In the genomic region with DNA sequence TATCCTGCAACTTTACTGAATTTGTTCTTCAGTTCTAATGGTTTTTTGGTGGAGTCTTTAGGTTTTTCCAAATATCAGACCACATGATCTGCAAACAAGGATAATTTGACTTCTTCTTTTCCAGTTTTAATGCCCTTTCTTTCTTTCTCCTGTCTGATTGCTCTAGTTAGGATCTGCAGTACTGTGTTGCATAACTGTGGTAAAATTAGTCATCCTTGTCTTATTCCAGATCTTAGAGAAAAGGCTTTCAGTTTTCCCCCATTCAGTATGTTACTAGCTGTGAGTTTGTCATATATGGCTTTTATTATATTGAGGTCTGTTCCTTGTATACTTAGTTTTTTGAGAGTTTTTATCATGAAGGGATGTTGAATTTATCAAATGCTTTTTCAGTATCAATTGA, we compare ENCODE assay signal across 9 cellular contexts. TPM values are rescaled to one million over a fixed set of nuclear protein-coding genes. Genes with fewer than 3 reads are reported as not detected.
DNase-seq lines count a peak whose midpoint lies in the region; ATAC-seq and TF ChIP-seq lines count a peak whose summit lies in the region.
"Had no signal": no experiment of that assay in that cellular context is flagged by ENCODE, and none has a peak within 500 bp of the region (broad histone marks: within the 10 kb centered on the region; RNA-seq: fewer than 3 reads in every experiment).

No MANE protein-coding gene starts in this region.

- H3K36me3 ChIP-seq in GM23248 (ENCODE audit: low read depth) (peaks cover 7% of the 10 kb centered on the region; the same call in 1 of the 2 replicates), skeletal muscle satellite cell (ENCODE audit: insufficient read depth, low read length) (peaks cover 23% of the 10 kb centered on the region), hepatocyte (replicated peaks; ENCODE audit: insufficient read depth, low read depth) (no peaks in the 10 kb centered on the region)

- H3K79me2 ChIP-seq in GM23248 (ENCODE audit: insufficient read depth) (peaks cover 100% of the 10 kb centered on the region), hepatocyte (peaks cover 57% of the 10 kb centered on the region)

- H4K20me1 ChIP-seq in GM23248 (ENCODE audit: insufficient read depth) (peaks cover 35% of the 10 kb centered on the region), hepatocyte (ENCODE audit: insufficient read depth, poor library complexity, severe bottlenecking) (peaks cover 57% of the 10 kb centered on the region)

- peaks cover 33% of the 10 kb centered on the region for H3K4me1 ChIP-seq in GM23248 (ENCODE audit: insufficient read depth)
- H3K4me1 ChIP-seq in skeletal muscle satellite cell (ENCODE audit: control insufficient read depth, insufficient read depth, low read length), result peaks cover 35% of the 10 kb centered on the region
- H3K4me1 ChIP-seq in hepatocyte (ENCODE audit: insufficient read depth), result no peaks in the 10 kb centered on the region

- H3K9me2 ChIP-seq in GM23248 (ENCODE audit: insufficient read depth), result no peaks in the 10 kb centered on the region
- no peaks in the 10 kb centered on the region for H3K9me2 ChIP-seq in hepatocyte (replicated peaks; ENCODE audit: insufficient read depth)

- H2AFZ ChIP-seq in GM23248 (no peak overlapping the region), hepatocyte (no peak overlapping the region)

- H3K27ac ChIP-seq in GM23248 (peak overlapping the region; percentile 39), epithelial cell of prostate (peak overlapping the region; percentile 14), hepatocyte (no peak overlapping the region)

- H3K9me3 ChIP-seq in GM23248 (ENCODE audit: low read depth) (no peaks in the 10 kb centered on the region), skeletal muscle satellite cell (replicated peaks; ENCODE audit: low read length) (no peaks in the 10 kb centered on the region), hepatocyte (ENCODE audit: low read depth) (no peaks in the 10 kb centered on the region)

- peak overlapping the region; percentile 37 for H3K4me3 ChIP-seq in GM23248
- no peak overlapping the region for H3K4me3 ChIP-seq in skeletal muscle satellite cell (ENCODE audit: low read length)
- H3K4me3 ChIP-seq in hepatocyte, result no peak overlapping the region

- H3K27me3 ChIP-seq in GM23248 (replicated peaks; ENCODE audit: insufficient read depth) (no peaks in the 10 kb centered on the region), skeletal muscle satellite cell (ENCODE audit: control insufficient read depth, insufficient read depth, low read length) (no peaks in the 10 kb centered on the region), hepatocyte (no peaks in the 10 kb centered on the region)

- H3K9ac ChIP-seq in GM23248 (peak overlapping the region; percentile 18; the same call in 1 of the 2 replicates), skeletal muscle satellite cell (ENCODE audit: low read depth, low read length) (no peak overlapping the region)

- in situ Hi-C loops in GM23248 (cut with MboI), result no loop called here

- H3K4me2 ChIP-seq in GM23248 (ENCODE audit: unreplicated experiment) (peak overlapping the region; percentile 75), skeletal muscle satellite cell (ENCODE audit: low read length) (peak overlapping the region; percentile 65), hepatocyte (no peak overlapping the region)

- DNase-seq in GM23248 (peak; percentile 81), RKO (ENCODE audit: low spot score) (peak; percentile 57), epithelial cell of prostate (ENCODE audit: low read depth, low spot score) (no peak), hepatocyte (ENCODE audit: low spot score) (no peak), NCI-H1092 (lab: John Stamatoyannopoulos, UW) (no peak)
- DNase-seq: activated CD4-positive, alpha-beta T cell treated with anti-CD3 and anti-CD28 coated beads, Interleukin-2, amount 10 ng/mL, durations not matched to agents 7 days and 5 days; activated naive CD4-positive, alpha-beta T cell treated with anti-CD3 and anti-CD28 coated beads for 36 hours had no signal

- H3F3A ChIP-seq in GM23248 (ENCODE audit: insufficient read depth), result peaks cover 29% of the 10 kb centered on the region

- no peak for ATAC-seq in GM18517 (IDR thresholded peaks at IDR 0.05; ENCODE audit: unreplicated experiment)

- TF ChIP-seq CTCF in hepatocyte (IDR thresholded peaks at IDR 0.05; ENCODE audit: poor library complexity), result no peak

RNA-seq across cellular contexts. Expression of a gene that starts 4.3 kb away (rescaled TPM):
- total RNA-seq in GM23248 (2014; rRNA removed; shearing (Covaris generic)), result 24.0 and 42.6 TPM in 2 replicates
- polyA plus RNA-seq in GM23248 (2016; fragmentation: Nextera tagmentation; extraction: Ambion mirVana) (36.9 and 38.0 TPM in 2 replicates), hepatocyte (41.9 and 43.8 TPM in 2 replicates)
- total RNA-seq in skeletal muscle satellite cell (2012; rRNA removed), result 8.7 and 39.0 TPM in 2 replicates
- total RNA-seq in hepatocyte, result 32.6 and 36.0 TPM in 2 replicates

RNA-seq across cellular contexts. Expression of a gene that starts 50.7 kb away (rescaled TPM):
- 65.6 and 87.9 TPM in 2 replicates for total RNA-seq in GM23248 (2014; rRNA removed; shearing (Covaris generic))
- polyA plus RNA-seq in GM23248 (2016; fragmentation: Nextera tagmentation; extraction: Ambion mirVana) (186 and 192 TPM in 2 replicates), hepatocyte (151 and 216 TPM in 2 replicates)
- total RNA-seq in skeletal muscle satellite cell (2012; rRNA removed), result 52.2 and 195 TPM in 2 replicates
- total RNA-seq in hepatocyte, result 46.9 and 52.2 TPM in 2 replicates

Comparison
In these comparisons a context has a peak if more than half of its experiments do, and no peak if none do; other contexts are left out.
1. DNase-seq: peak in GM23248 (single experiment) and RKO (single experiment); none in epithelial cell of prostate (single experiment), hepatocyte (single experiment) and NCI-H1092 (single experiment).